In genomic region chr15:89528757-89529352, GRCh38 we compare ENCODE assay signal across 24 cellular contexts. TPM values are rescaled to one million over a fixed set of nuclear protein-coding genes. Genes with fewer than 3 reads are reported as not detected.
"Had no signal": no experiment of that assay in that cellular context is flagged by ENCODE, and none has a peak within 500 bp of the region (broad histone marks: within the 10 kb centered on the region; RNA-seq: fewer than 3 reads in every experiment).

No MANE protein-coding gene starts in this region.

- H3K4me2 ChIP-seq: SK-N-SH had no signal

- H3K27ac ChIP-seq: RWPE1 had no signal

- DNase-seq: KBM-7; MG63; NCI-H1092 treated with DMSO at 0.1 percent for 48 hours; NCI-H1436; NCI-H187; NCI-H2029; NCI-H2081 treated with DMSO at 0.1 percent for 48 hours; NCI-H2171; NCI-H226; NCI-H446; NCI-H510A treated with DMSO at 0.1 percent for 48 hours; NCI-H526; NCI-H748 treated with DMSO at 0.1 percent for 48 hours; NK-92 treated with Interleukin-12 subunit alpha and Interleukin-12 subunit beta, amount 100 ng/mL, for 24 hours; PC-3; SHP77; SK-N-SH; SW 1271; T-cell had no signal

- H3K36me3 ChIP-seq: MG63 had no signal

- H3K9ac ChIP-seq: SK-N-SH had no signal

- H3K9me3 ChIP-seq: MG63, SK-N-SH had no signal

- H3K4me3 ChIP-seq: MG63 had no signal

- ATAC-seq: Panc1, PC-3, T-cell had no signal

RNA-seq across cellular contexts. Expression of gene RHCG, which starts 32.5 kb away (rescaled TPM):
- total RNA-seq: HT1080, LHCN-M2, OCI-LY7, PC-3, T-cell had no signal
- polyA plus RNA-seq: SK-N-SH had no signal
